34 cellular contexts compared by ENCODE assay signal in the genomic region with DNA sequence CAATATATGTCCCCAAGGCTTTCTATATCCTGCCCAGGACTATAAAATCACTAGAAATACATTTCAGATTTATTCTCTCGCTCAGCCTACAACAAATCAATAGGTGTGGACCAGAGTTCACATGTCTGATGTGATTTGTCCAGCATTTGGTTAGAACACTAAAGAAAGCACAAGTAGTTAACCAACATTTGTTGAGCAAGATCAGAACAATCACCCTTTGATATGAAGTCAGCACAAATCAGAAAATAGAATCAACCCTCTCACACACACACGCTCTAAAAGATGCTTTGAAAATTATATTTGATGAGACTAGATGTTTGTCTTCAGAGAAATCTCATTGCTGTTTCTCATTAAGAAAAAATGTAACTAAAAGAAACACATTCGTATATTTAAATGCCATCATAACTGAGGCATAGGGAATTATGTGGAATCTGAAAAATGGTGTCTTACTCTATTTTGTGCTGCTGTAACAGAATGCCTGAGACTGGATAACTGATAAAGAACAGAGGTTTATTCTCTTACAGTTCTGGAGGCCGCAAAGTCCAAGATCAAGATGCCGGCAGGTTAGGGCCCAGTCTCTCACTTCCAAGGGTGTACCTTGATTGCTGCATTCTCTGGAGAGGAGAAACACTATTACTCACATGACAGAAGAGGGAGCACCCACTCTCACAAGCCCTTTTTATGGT. TPM values are rescaled to one million over a fixed set of nuclear protein-coding genes. Genes with fewer than 3 reads are reported as not detected.
"Had no signal": no experiment of that assay in that cellular context is flagged by ENCODE, and none has a peak within 500 bp of the region (broad histone marks: within the 10 kb centered on the region; RNA-seq: fewer than 3 reads in every experiment).

No MANE protein-coding gene starts in this region.

- H3K27me3 ChIP-seq: adrenal gland, body of pancreas, esophagus muscularis mucosa, foreskin keratinocyte, gastroesophageal sphincter had no signal

- H3K4me1 ChIP-seq: adrenal gland, body of pancreas, esophagus muscularis mucosa, foreskin keratinocyte, gastroesophageal sphincter had no signal

- DNase-seq: activated CD4-positive, alpha-beta memory T cell treated with anti-CD3 and anti-CD28 coated beads for 36 hours; activated CD4-positive, alpha-beta T cell treated with anti-CD3 and anti-CD28 coated beads for 36 hours; activated CD4-positive, alpha-beta T cell treated with anti-CD3 and anti-CD28 coated beads, Interleukin-2, amount 10 ng/mL, durations not matched to agents 24 days and 14 days; activated CD4-positive, CD25-positive, alpha-beta regulatory T cell; activated CD4-positive, CD25-positive, alpha-beta regulatory T cell treated with anti-CD3 and anti-CD28 coated beads, Interleukin-2, amount 50 U/mL, for 72 hours; activated CD8-positive, alpha-beta memory T cell treated with anti-CD3 and anti-CD28 coated beads, Interleukin-2, amount 10 ng/mL, durations not matched to agents 7 days and 5 days; activated CD8-positive, alpha-beta memory T cell treated with anti-CD3 and anti-CD28 coated beads, Interleukin-2, amount 50 U/mL, for 4 hours; activated CD8-positive, alpha-beta T cell treated with anti-CD3 and anti-CD28 coated beads, Interleukin-2, amount 10 ng/mL, durations not matched to agents 7 days and 5 days; activated effector memory CD4-positive, alpha-beta T cell treated with anti-CD3 and anti-CD28 coated beads, Interleukin-2, amount 50 U/mL, for 16 hours; activated naive CD4-positive, alpha-beta T cell treated with anti-CD3 and anti-CD28 coated beads for 36 hours; activated naive CD8-positive, alpha-beta T cell treated with anti-CD3 and anti-CD28 coated beads for 36 hours; activated naive CD8-positive, alpha-beta T cell treated with anti-CD3 and anti-CD28 coated beads, Interleukin-2, amount 50 U/mL, for 24 hours; activated T-cell treated with anti-CD3 and anti-CD28 coated beads, Interleukin-2, amount 50 U/mL, for 1 hour; activated T-cell treated with anti-CD3 and anti-CD28 coated beads, Interleukin-2, amount 50 U/mL, for 48 hours; adrenal gland; amygdala; aorta; body of pancreas; caudate nucleus; cortex of kidney; dermis blood vessel endothelial cell; effector CD4-positive, alpha-beta T cell; effector memory CD8-positive, alpha-beta T cell; erythroblast; foreskin keratinocyte; T-helper 2 cell had no signal

- H3K4me3 ChIP-seq: adrenal gland, body of pancreas, esophagus muscularis mucosa, gastroesophageal sphincter had no signal

- H3K9me3 ChIP-seq: adrenal gland, body of pancreas, esophagus muscularis mucosa, gastroesophageal sphincter had no signal

- H3K36me3 ChIP-seq: adrenal gland, esophagus muscularis mucosa, gastroesophageal sphincter had no signal

- ATAC-seq: activated CD4-positive, alpha-beta T cell treated with anti-CD3 and anti-CD28 coated beads for 36 hours; activated CD8-positive, alpha-beta memory T cell treated with anti-CD3 and anti-CD28 coated beads, Interleukin-2, amount 10 ng/mL, durations not matched to agents 7 days and 5 days; activated CD8-positive, alpha-beta T cell treated with anti-CD3 and anti-CD28 coated beads, Interleukin-2, amount 10 ng/mL, durations not matched to agents 7 days and 5 days; activated naive CD8-positive, alpha-beta T cell treated with anti-CD3 and anti-CD28 coated beads, Interleukin-2, amount 50 U/mL, for 24 hours; body of pancreas; effector memory CD8-positive, alpha-beta T cell; foreskin keratinocyte; gastroesophageal sphincter had no signal

- H3K27ac ChIP-seq: adrenal gland, body of pancreas, esophagus muscularis mucosa, foreskin keratinocyte, gastroesophageal sphincter had no signal

RNA-seq across cellular contexts. Expression of a gene that starts 10.5 kb away (rescaled TPM):
- total RNA-seq: activated CD4-positive, alpha-beta memory T cell treated with anti-CD3 and anti-CD28 coated beads for 36 hours; activated CD4-positive, alpha-beta T cell treated with anti-CD3 and anti-CD28 coated beads for 36 hours; activated CD4-positive, alpha-beta T cell treated with anti-CD3 and anti-CD28 coated beads, Interleukin-2, amount 10 ng/mL, durations not matched to agents 24 days and 14 days; activated CD8-positive, alpha-beta memory T cell treated with anti-CD3 and anti-CD28 coated beads for 36 hours; activated CD8-positive, alpha-beta memory T cell treated with anti-CD3 and anti-CD28 coated beads, Interleukin-2, amount 10 ng/mL, durations not matched to agents 7 days and 5 days; activated CD8-positive, alpha-beta T cell treated with anti-CD3 and anti-CD28 coated beads, Interleukin-2, amount 10 ng/mL, durations not matched to agents 7 days and 5 days; activated naive CD4-positive, alpha-beta T cell treated with anti-CD3 and anti-CD28 coated beads for 36 hours; activated naive CD8-positive, alpha-beta T cell treated with anti-CD3 and anti-CD28 coated beads for 36 hours; activated T-helper 1 cell treated with anti-CD3 and anti-CD28 coated beads, Interleukin-12 subunit alpha, Interleukin-12 subunit beta, Interleukin-2, Interleukin-4 antibody, amounts not matched to agents 30 ng/mL and 10 ng/mL and 1 ng/mL, durations not matched to agents 14 hours and 24 hours and 36 hours; activated T-helper 2 cell treated with anti-CD3 and anti-CD28 coated beads, Interferon-gamma antibody, Interleukin-2, Interleukin-4, amounts not matched to agents 10 μg/mL and 5 μg/mL and 100 μg/mL, durations not matched to agents 14 hours and 24 hours and 36 hours; aorta; body of pancreas; chondrocyte; dermis blood vessel endothelial cell; esophagus muscularis mucosa; foreskin keratinocyte; gastroesophageal sphincter; glomerular endothelial cell; T-helper 1 cell treated with Interleukin-12 subunit alpha and Interleukin-12 subunit beta and Interleukin-4 antibody, amounts not matched to agents 30 ng/mL and 1 ng/mL, for 36 hours had no signal
- polyA plus RNA-seq: aorta, foreskin keratinocyte had no signal
